Comparison of ENCODE assay signal across 30 cellular contexts in genomic region chr3:131458653-131459052, GRCh38.
"Had no signal": no experiment of that assay in that cellular context is flagged by ENCODE, and none has a peak within 500 bp of the region (broad histone marks: within the 10 kb centered on the region; RNA-seq: fewer than 3 reads in every experiment).

No MANE protein-coding gene starts in this region.

- H3K4me1 Mint-ChIP-seq: activated CD4-positive, alpha-beta T cell treated with anti-CD3 and anti-CD28 coated beads, Interleukin-2, amount 10 ng/mL, durations not matched to agents 7 days and 5 days; activated naive CD4-positive, alpha-beta T cell treated with anti-CD3 and anti-CD28 coated beads, Interleukin-2, amount 10 ng/mL, durations not matched to agents 7 days and 5 days; activated naive CD8-positive, alpha-beta T cell treated with anti-CD3 and anti-CD28 coated beads, Interleukin-2, amount 50 U/mL, for 24 hours; brain; central memory CD8-positive, alpha-beta T cell had no signal

- H3K27me3 Mint-ChIP-seq: activated CD4-positive, alpha-beta memory T cell treated with anti-CD3 and anti-CD28 coated beads for 36 hours; activated CD4-positive, alpha-beta T cell treated with anti-CD3 and anti-CD28 coated beads, Interleukin-2, amount 10 ng/mL, durations not matched to agents 7 days and 5 days; activated naive CD4-positive, alpha-beta T cell treated with anti-CD3 and anti-CD28 coated beads, Interleukin-2, amount 10 ng/mL, durations not matched to agents 7 days and 5 days; activated naive CD8-positive, alpha-beta T cell; activated naive CD8-positive, alpha-beta T cell treated with anti-CD3 and anti-CD28 coated beads, Interleukin-2, amount 50 U/mL, for 24 hours; brain; central memory CD8-positive, alpha-beta T cell had no signal

- H3K9me3 ChIP-seq: MG63, Peyer's patch, SJCRH30 had no signal

- DNase-seq: activated CD4-positive, alpha-beta memory T cell treated with anti-CD3 and anti-CD28 coated beads for 36 hours; activated CD4-positive, alpha-beta T cell treated with anti-CD3 and anti-CD28 coated beads, Interleukin-2, amount 10 ng/mL, durations not matched to agents 7 days and 5 days; activated CD8-positive, alpha-beta memory T cell treated with anti-CD3 and anti-CD28 coated beads, Interleukin-2, amount 50 U/mL, for 4 hours; activated naive CD4-positive, alpha-beta T cell treated with anti-CD3 and anti-CD28 coated beads, Interleukin-2, amount 10 ng/mL, durations not matched to agents 7 days and 5 days; activated naive CD8-positive, alpha-beta T cell treated with anti-CD3 and anti-CD28 coated beads, Interleukin-2, amount 50 U/mL, for 24 hours; activated T-cell treated with anti-CD3 and anti-CD28 coated beads for 4 hours; activated T-cell treated with anti-CD3 and anti-CD28 coated beads, Interleukin-2, amount 50 U/mL, for 4 hours; anterior cingulate cortex; Kasumi-1; KG1; MG63; NCI-H1048; NCI-H1105 treated with DMSO at 0.1 percent for 48 hours; NCI-H1436; NCI-H1694; NCI-H2029; NCI-H345; NCI-H524 treated with DMSO at 0.1 percent for 48 hours; PC-3; Peyer's patch; RPMI8226; SHP77; SJCRH30; T1000; WERI-Rb-1 had no signal

- H3K36me3 ChIP-seq: WERI-Rb-1 had no signal

- H3K27ac Mint-ChIP-seq: activated CD4-positive, alpha-beta memory T cell treated with anti-CD3 and anti-CD28 coated beads for 36 hours; activated CD4-positive, alpha-beta T cell treated with anti-CD3 and anti-CD28 coated beads, Interleukin-2, amount 10 ng/mL, durations not matched to agents 7 days and 5 days; activated naive CD4-positive, alpha-beta T cell treated with anti-CD3 and anti-CD28 coated beads, Interleukin-2, amount 10 ng/mL, durations not matched to agents 7 days and 5 days; activated naive CD8-positive, alpha-beta T cell; activated naive CD8-positive, alpha-beta T cell treated with anti-CD3 and anti-CD28 coated beads, Interleukin-2, amount 50 U/mL, for 24 hours; activated T-helper 1 cell treated with anti-CD3 and anti-CD28 coated beads, Interleukin-12 subunit alpha, Interleukin-12 subunit beta, Interleukin-2, Interleukin-4 antibody, amounts not matched to agents 30 ng/mL and 10 ng/mL and 1 ng/mL, durations not matched to agents 14 hours and 24 hours and 36 hours; brain had no signal

- H3K4me3 ChIP-seq: MG63, Peyer's patch, SJCRH30, SK-N-MC had no signal

- ATAC-seq: activated naive CD8-positive, alpha-beta T cell treated with anti-CD3 and anti-CD28 coated beads, Interleukin-2, amount 50 U/mL, for 24 hours; activated T-cell treated with anti-CD3 and anti-CD28 coated beads, Interleukin-2, amount 50 U/mL, for 4 hours; PC-3 had no signal

- H3K4me1 ChIP-seq: Peyer's patch, SJCRH30 had no signal

- H3K9me3 Mint-ChIP-seq: activated CD4-positive, alpha-beta memory T cell treated with anti-CD3 and anti-CD28 coated beads for 36 hours; activated CD4-positive, alpha-beta T cell treated with anti-CD3 and anti-CD28 coated beads, Interleukin-2, amount 10 ng/mL, durations not matched to agents 7 days and 5 days; activated naive CD4-positive, alpha-beta T cell treated with anti-CD3 and anti-CD28 coated beads, Interleukin-2, amount 10 ng/mL, durations not matched to agents 7 days and 5 days; activated naive CD8-positive, alpha-beta T cell treated with anti-CD3 and anti-CD28 coated beads, Interleukin-2, amount 50 U/mL, for 24 hours; activated T-cell treated with anti-CD3 and anti-CD28 coated beads, Interleukin-2, amount 50 U/mL, for 4 hours; activated T-helper 1 cell treated with anti-CD3 and anti-CD28 coated beads, Interleukin-12 subunit alpha, Interleukin-12 subunit beta, Interleukin-2, Interleukin-4 antibody, amounts not matched to agents 30 ng/mL and 10 ng/mL and 1 ng/mL, durations not matched to agents 14 hours and 24 hours and 36 hours; brain; central memory CD8-positive, alpha-beta T cell had no signal

- H3K27me3 ChIP-seq: MG63, Peyer's patch, SJCRH30 had no signal

- H3K4me3 Mint-ChIP-seq: activated CD4-positive, alpha-beta memory T cell treated with anti-CD3 and anti-CD28 coated beads for 36 hours; activated CD4-positive, alpha-beta T cell treated with anti-CD3 and anti-CD28 coated beads, Interleukin-2, amount 10 ng/mL, durations not matched to agents 7 days and 5 days; activated naive CD4-positive, alpha-beta T cell treated with anti-CD3 and anti-CD28 coated beads, Interleukin-2, amount 10 ng/mL, durations not matched to agents 7 days and 5 days; activated naive CD8-positive, alpha-beta T cell; activated naive CD8-positive, alpha-beta T cell treated with anti-CD3 and anti-CD28 coated beads, Interleukin-2, amount 50 U/mL, for 24 hours; activated T-cell treated with anti-CD3 and anti-CD28 coated beads, Interleukin-2, amount 50 U/mL, for 4 hours; activated T-helper 1 cell treated with anti-CD3 and anti-CD28 coated beads, Interleukin-12 subunit alpha, Interleukin-12 subunit beta, Interleukin-2, Interleukin-4 antibody, amounts not matched to agents 30 ng/mL and 10 ng/mL and 1 ng/mL, durations not matched to agents 14 hours and 24 hours and 36 hours; brain; central memory CD8-positive, alpha-beta T cell had no signal

- H3K27ac ChIP-seq: Peyer's patch, SJCRH30, SK-N-MC, WERI-Rb-1 had no signal
